In genomic region chr6:122780114-122780513, GRCh38 we compare ENCODE assay signal across 1 cellular context.
TF ChIP-seq lines count a peak whose summit lies in the region.

No MANE protein-coding gene starts in this region.

TF ChIP-seq in WTC11, 78 proteins besides CTCF, POLR2A, EP300 and RAD21 (continued from another document):
- TF ChIP-seq ZNF512 (CRISPR knock-in tag; IDR thresholded peaks at IDR 0.05; ENCODE audit: borderline replicate concordance) (no peak), AFF4 (CRISPR knock-in tag; IDR thresholded peaks at IDR 0.05; ENCODE audit: borderline replicate concordance) (no peak), CBFB (CRISPR knock-in tag; IDR thresholded peaks at IDR 0.05; ENCODE audit: low read depth) (no peak), IRF2 (CRISPR knock-in tag; IDR thresholded peaks at IDR 0.05; ENCODE audit: borderline replicate concordance, low read depth) (no peak), MXD4 (CRISPR knock-in tag; IDR thresholded peaks at IDR 0.05; ENCODE audit: borderline replicate concordance) (no peak), FOXK1 (CRISPR knock-in tag; IDR thresholded peaks at IDR 0.05) (no peak), NFATC4 (CRISPR knock-in tag; IDR thresholded peaks at IDR 0.05) (no peak), PRDM15 (CRISPR knock-in tag; IDR thresholded peaks at IDR 0.05) (no peak), EMX1 (CRISPR knock-in tag; IDR thresholded peaks at IDR 0.05) (no peak), NFE2L1 (CRISPR knock-in tag; IDR thresholded peaks at IDR 0.05) (no peak), MAX (CRISPR knock-in tag; IDR thresholded peaks at IDR 0.05) (no peak), ERG (CRISPR knock-in tag; IDR thresholded peaks at IDR 0.05) (no peak)
- TF ChIP-seq, protein P1, sequence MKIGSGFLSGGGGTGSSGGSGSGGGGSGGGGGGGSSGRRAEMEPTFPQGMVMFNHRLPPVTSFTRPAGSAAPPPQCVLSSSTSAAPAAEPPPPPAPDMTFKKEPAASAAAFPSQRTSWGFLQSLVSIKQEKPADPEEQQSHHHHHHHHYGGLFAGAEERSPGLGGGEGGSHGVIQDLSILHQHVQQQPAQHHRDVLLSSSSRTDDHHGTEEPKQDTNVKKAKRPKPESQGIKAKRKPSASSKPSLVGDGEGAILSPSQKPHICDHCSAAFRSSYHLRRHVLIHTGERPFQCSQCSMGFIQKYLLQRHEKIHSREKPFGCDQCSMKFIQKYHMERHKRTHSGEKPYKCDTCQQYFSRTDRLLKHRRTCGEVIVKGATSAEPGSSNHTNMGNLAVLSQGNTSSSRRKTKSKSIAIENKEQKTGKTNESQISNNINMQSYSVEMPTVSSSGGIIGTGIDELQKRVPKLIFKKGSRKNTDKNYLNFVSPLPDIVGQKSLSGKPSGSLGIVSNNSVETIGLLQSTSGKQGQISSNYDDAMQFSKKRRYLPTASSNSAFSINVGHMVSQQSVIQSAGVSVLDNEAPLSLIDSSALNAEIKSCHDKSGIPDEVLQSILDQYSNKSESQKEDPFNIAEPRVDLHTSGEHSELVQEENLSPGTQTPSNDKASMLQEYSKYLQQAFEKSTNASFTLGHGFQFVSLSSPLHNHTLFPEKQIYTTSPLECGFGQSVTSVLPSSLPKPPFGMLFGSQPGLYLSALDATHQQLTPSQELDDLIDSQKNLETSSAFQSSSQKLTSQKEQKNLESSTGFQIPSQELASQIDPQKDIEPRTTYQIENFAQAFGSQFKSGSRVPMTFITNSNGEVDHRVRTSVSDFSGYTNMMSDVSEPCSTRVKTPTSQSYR (CRISPR knock-in tag; IDR thresholded peaks at IDR 0.05) = no peak
- TF ChIP-seq, protein P2, sequence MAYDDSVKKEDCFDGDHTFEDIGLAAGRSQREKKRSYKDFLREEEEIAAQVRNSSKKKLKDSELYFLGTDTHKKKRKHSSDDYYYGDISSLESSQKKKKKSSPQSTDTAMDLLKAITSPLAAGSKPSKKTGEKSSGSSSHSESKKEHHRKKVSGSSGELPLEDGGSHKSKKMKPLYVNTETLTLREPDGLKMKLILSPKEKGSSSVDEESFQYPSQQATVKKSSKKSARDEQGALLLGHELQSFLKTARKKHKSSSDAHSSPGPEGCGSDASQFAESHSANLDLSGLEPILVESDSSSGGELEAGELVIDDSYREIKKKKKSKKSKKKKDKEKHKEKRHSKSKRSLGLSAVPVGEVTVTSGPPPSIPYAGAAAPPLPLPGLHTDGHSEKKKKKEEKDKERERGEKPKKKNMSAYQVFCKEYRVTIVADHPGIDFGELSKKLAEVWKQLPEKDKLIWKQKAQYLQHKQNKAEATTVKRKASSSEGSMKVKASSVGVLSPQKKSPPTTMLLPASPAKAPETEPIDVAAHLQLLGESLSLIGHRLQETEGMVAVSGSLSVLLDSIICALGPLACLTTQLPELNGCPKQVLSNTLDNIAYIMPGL (CRISPR knock-in tag; IDR thresholded peaks at IDR 0.05) = no peak
